29 cellular contexts compared by ENCODE assay signal in genomic region chr10:52650873-52651272, GRCh38.
"Had no signal": no experiment of that assay in that cellular context is flagged by ENCODE, and none has a peak within 500 bp of the region (broad histone marks: within the 10 kb centered on the region; RNA-seq: fewer than 3 reads in every experiment).

No MANE protein-coding gene starts in this region.

- ATAC-seq: esophagus mucosa; gastroesophageal sphincter; heart left ventricle; left lobe of liver; naive thymus-derived CD4-positive, alpha-beta T cell; right cardiac atrium; stimulated activated effector memory CD8-positive, alpha-beta T cell treated with anti-CD3 and anti-CD28 coated beads, Interleukin-12 subunit alpha, Interleukin-12 subunit beta, amount 100 ng/mL, for 72 hours; stimulated activated naive CD8-positive, alpha-beta T cell treated with anti-CD3 and anti-CD28 coated beads, Interleukin-15, Interleukin-2, amounts not matched to agents 100 U/mL and 50 U/mL, for 24 hours; upper lobe of right lung had no signal

- H3K4me3 Mint-ChIP-seq: dendritic cell treated with granulocyte-macrophage colony-stimulating factor and Interleukin-4, amounts not matched to agents 40 ng/mL and 50 ng/mL, for 4 days; endodermal cell; memory B cell; naive thymus-derived CD4-positive, alpha-beta T cell; nephron; stimulated activated effector memory CD8-positive, alpha-beta T cell treated with anti-CD3 and anti-CD28 coated beads, Interleukin-12 subunit alpha, Interleukin-12 subunit beta, amount 100 ng/mL, for 72 hours had no signal

- H3K4me1 Mint-ChIP-seq: memory B cell; naive thymus-derived CD4-positive, alpha-beta T cell; nephron; stimulated activated effector memory CD8-positive, alpha-beta T cell treated with anti-CD3 and anti-CD28 coated beads, Interleukin-12 subunit alpha, Interleukin-12 subunit beta, amount 100 ng/mL, for 72 hours had no signal

- H3K27me3 ChIP-seq: colonic mucosa, gastroesophageal sphincter, heart left ventricle, hepatocyte, ovary, sigmoid colon, transverse colon, upper lobe of right lung had no signal

- DNase-seq: colonic mucosa; effector CD8-positive, alpha-beta T cell; endodermal cell; foreskin fibroblast; heart left ventricle; kidney; midbrain; naive thymus-derived CD4-positive, alpha-beta T cell; occipital lobe; ovary; posterior cingulate gyrus; psoas muscle; right cardiac atrium; sigmoid colon; stimulated activated CD4-positive, alpha-beta T cell treated with anti-CD3 and anti-CD28 coated beads, Interleukin-2, amount 100 ng/mL, for 24 hours; stimulated activated CD4-positive, alpha-beta T cell treated with anti-CD3 and anti-CD28 coated beads, Interleukin-4, amount 100 ng/mL, for 24 hours; stimulated activated naive CD8-positive, alpha-beta T cell treated with anti-CD3 and anti-CD28 coated beads, Interleukin-15, Interleukin-2, amounts not matched to agents 100 U/mL and 50 U/mL, for 24 hours; transverse colon; upper lobe of right lung had no signal

- H3K9me3 Mint-ChIP-seq: dendritic cell treated with granulocyte-macrophage colony-stimulating factor and Interleukin-4, amounts not matched to agents 40 ng/mL and 50 ng/mL, for 4 days; endodermal cell; nephron had no signal

- H3K9me3 ChIP-seq: colonic mucosa, gastroesophageal sphincter, heart left ventricle, ovary, psoas muscle, sigmoid colon, transverse colon, upper lobe of right lung had no signal

- H3K27ac ChIP-seq: colonic mucosa, epithelial cell of prostate, gastroesophageal sphincter, heart left ventricle, hepatocyte, ovary, psoas muscle, sigmoid colon, transverse colon, upper lobe of right lung had no signal

- H3K27me3 Mint-ChIP-seq: dendritic cell treated with granulocyte-macrophage colony-stimulating factor and Interleukin-4, amounts not matched to agents 40 ng/mL and 50 ng/mL, for 4 days; memory B cell; naive thymus-derived CD4-positive, alpha-beta T cell had no signal

- H3K4me3 ChIP-seq: colonic mucosa, gastroesophageal sphincter, heart left ventricle, hepatocyte, lung, ovary, psoas muscle, sigmoid colon, transverse colon, upper lobe of right lung had no signal

- H3K36me3 Mint-ChIP-seq: memory B cell; naive thymus-derived CD4-positive, alpha-beta T cell; stimulated activated effector memory CD8-positive, alpha-beta T cell treated with anti-CD3 and anti-CD28 coated beads, Interleukin-12 subunit alpha, Interleukin-12 subunit beta, amount 100 ng/mL, for 72 hours had no signal

- H3K4me1 ChIP-seq: colonic mucosa, gastroesophageal sphincter, sigmoid colon, transverse colon had no signal

- H3K27ac Mint-ChIP-seq: dendritic cell treated with granulocyte-macrophage colony-stimulating factor and Interleukin-4, amounts not matched to agents 40 ng/mL and 50 ng/mL, for 4 days; memory B cell; naive thymus-derived CD4-positive, alpha-beta T cell; nephron; stimulated activated effector memory CD8-positive, alpha-beta T cell treated with anti-CD3 and anti-CD28 coated beads, Interleukin-12 subunit alpha, Interleukin-12 subunit beta, amount 100 ng/mL, for 72 hours had no signal

- H3K36me3 ChIP-seq: colonic mucosa, gastroesophageal sphincter, heart left ventricle, ovary, sigmoid colon, transverse colon, upper lobe of right lung had no signal
